Comparison of ENCODE assay signal across 15 cellular contexts in the genomic region with DNA sequence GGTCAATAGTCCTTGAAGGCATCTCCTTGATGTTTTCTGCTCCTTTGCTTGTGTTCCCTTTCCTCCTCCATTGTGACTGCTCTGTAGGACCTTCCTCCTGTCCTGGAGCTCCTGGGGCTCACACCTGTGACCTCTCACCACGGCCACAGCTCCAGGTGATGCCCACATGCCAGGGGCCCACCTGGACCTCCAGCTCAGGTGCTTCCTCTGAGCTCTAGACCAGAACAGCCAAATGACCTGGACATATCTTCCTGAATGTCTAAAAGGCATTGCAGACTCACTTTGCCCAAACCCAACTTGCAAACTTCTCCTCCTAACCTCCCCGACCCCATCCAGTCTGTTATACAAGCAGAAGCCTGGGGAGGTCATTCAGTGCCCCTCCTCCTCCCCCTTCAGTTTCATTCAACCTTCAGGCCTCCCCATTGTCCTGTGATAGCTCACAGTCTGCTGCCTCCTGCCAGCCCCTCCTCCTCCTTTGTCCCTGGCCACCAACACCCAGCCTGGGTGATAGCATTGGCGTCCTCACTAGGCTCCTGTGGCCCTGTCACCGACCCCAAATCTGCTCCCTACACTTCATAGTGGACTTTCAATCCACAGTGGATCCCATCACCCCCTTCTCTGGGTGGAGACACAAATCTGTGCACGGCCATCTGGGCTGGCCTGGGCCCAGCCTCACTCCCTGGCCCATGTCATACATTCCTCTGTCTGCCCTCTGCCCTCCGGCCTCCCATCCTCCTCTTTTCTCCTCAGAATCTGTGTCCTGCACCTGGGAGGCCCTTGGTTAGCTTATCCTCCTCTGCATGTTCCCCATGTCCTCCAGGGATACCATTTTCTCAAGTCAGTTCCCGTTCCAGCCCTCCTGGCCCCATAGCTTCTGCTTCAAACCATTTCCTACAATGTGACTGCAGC.
"Had no signal": no experiment of that assay in that cellular context is flagged by ENCODE, and none has a peak within 500 bp of the region (broad histone marks: within the 10 kb centered on the region; RNA-seq: fewer than 3 reads in every experiment).

No MANE protein-coding gene starts in this region.

- H3K27ac ChIP-seq: esophagus squamous epithelium, ovary, suprapubic skin, upper lobe of right lung had no signal

- H3K27me3 ChIP-seq: ovary, suprapubic skin, upper lobe of right lung had no signal

- ATAC-seq: activated CD8-positive, alpha-beta T cell treated with anti-CD3 and anti-CD28 coated beads for 36 hours; stimulated activated naive CD8-positive, alpha-beta T cell treated with anti-CD3 and anti-CD28 coated beads, Interleukin-15, Interleukin-2, amounts not matched to agents 100 U/mL and 50 U/mL, for 24 hours; upper lobe of right lung had no signal

- H3K4me1 ChIP-seq: suprapubic skin, upper lobe of right lung had no signal

- H3K27ac Mint-ChIP-seq: activated B cell treated with CpG ODN at 0.5 μM for 24 hours; activated CD8-positive, alpha-beta T cell treated with anti-CD3 and anti-CD28 coated beads for 36 hours; activated naive CD4-positive, alpha-beta T cell treated with anti-CD3 and anti-CD28 coated beads for 36 hours; activated T-helper 1 cell treated with anti-CD3 and anti-CD28 coated beads, Interleukin-12 subunit alpha, Interleukin-12 subunit beta, Interleukin-2, Interleukin-4 antibody, amounts not matched to agents 30 ng/mL and 10 ng/mL and 1 ng/mL, durations not matched to agents 14 hours and 24 hours and 36 hours had no signal

- DNase-seq: activated B cell treated with CpG ODN at 0.5 μM for 24 hours; activated CD4-positive, alpha-beta T cell treated with anti-CD3 and anti-CD28 coated beads for 48 hours; activated CD8-positive, alpha-beta memory T cell treated with anti-CD3 and anti-CD28 coated beads, Interleukin-2, amount 50 U/mL, for 4 hours; activated CD8-positive, alpha-beta T cell treated with anti-CD3 and anti-CD28 coated beads for 36 hours; activated naive CD4-positive, alpha-beta T cell treated with anti-CD3 and anti-CD28 coated beads for 36 hours; esophagus squamous epithelium; hippocampal formation; stimulated activated CD4-positive, alpha-beta T cell treated with anti-CD3 and anti-CD28 coated beads, Interleukin-15, amount 100 ng/mL, for 24 hours; stimulated activated CD4-positive, alpha-beta T cell treated with anti-CD3 and anti-CD28 coated beads, Interleukin-4, amount 100 ng/mL, for 1 hour; stimulated activated naive CD8-positive, alpha-beta T cell treated with anti-CD3 and anti-CD28 coated beads, Interleukin-15, Interleukin-2, amounts not matched to agents 100 U/mL and 50 U/mL, for 24 hours; SW 1271 had no signal

- H3K9me3 ChIP-seq: ovary, suprapubic skin, upper lobe of right lung had no signal

- H3K36me3 ChIP-seq: esophagus squamous epithelium, ovary, suprapubic skin, upper lobe of right lung had no signal

- H3K4me3 Mint-ChIP-seq: activated B cell treated with CpG ODN at 0.5 μM for 24 hours; activated CD8-positive, alpha-beta T cell treated with anti-CD3 and anti-CD28 coated beads for 36 hours; activated naive CD4-positive, alpha-beta T cell treated with anti-CD3 and anti-CD28 coated beads for 36 hours; activated T-helper 1 cell treated with anti-CD3 and anti-CD28 coated beads, Interleukin-12 subunit alpha, Interleukin-12 subunit beta, Interleukin-2, Interleukin-4 antibody, amounts not matched to agents 30 ng/mL and 10 ng/mL and 1 ng/mL, durations not matched to agents 14 hours and 24 hours and 36 hours had no signal

- H3K4me1 Mint-ChIP-seq: activated B cell treated with CpG ODN at 0.5 μM for 24 hours had no signal

- H3K4me3 ChIP-seq: esophagus squamous epithelium, ovary, suprapubic skin, upper lobe of right lung had no signal
